ENCODE assay signal across 22 cellular contexts in the genomic region with DNA sequence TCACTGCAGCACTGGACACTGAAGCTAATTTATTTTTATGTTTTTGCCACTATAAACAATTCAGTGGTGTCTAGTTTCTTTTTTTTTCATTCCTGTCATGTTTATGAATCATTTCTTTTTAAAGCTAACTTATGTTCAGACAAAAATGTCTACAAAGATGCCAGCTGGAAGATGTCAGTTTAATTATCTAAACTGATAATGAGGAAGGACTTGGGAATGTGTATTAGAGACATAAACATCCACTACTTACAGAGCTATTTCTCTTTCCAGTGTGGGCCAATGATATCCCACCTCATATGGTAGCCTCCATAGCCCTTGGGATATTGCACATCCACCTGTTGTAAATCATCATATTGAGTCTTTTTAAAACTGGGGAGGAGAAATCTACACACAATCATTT.
"Had no signal": no experiment of that assay in that cellular context is flagged by ENCODE, and none has a peak within 500 bp of the region (broad histone marks: within the 10 kb centered on the region; RNA-seq: fewer than 3 reads in every experiment).

No MANE protein-coding gene starts in this region.

- H3K27me3 Mint-ChIP-seq: activated CD8-positive, alpha-beta T cell treated with anti-CD3 and anti-CD28 coated beads for 36 hours; activated naive CD4-positive, alpha-beta T cell treated with anti-CD3 and anti-CD28 coated beads, Interleukin-2, amount 50 U/mL, for 24 hours; brain had no signal

- H3K4me3 ChIP-seq: cardiac muscle cell, K562 had no signal

- H3K4me3 Mint-ChIP-seq: activated CD8-positive, alpha-beta T cell treated with anti-CD3 and anti-CD28 coated beads for 36 hours; activated naive CD4-positive, alpha-beta T cell treated with anti-CD3 and anti-CD28 coated beads, Interleukin-2, amount 50 U/mL, for 24 hours; activated T-helper 1 cell treated with anti-CD3 and anti-CD28 coated beads, Interleukin-12 subunit alpha, Interleukin-12 subunit beta, Interleukin-2, Interleukin-4 antibody, amounts not matched to agents 30 ng/mL and 10 ng/mL and 1 ng/mL, durations not matched to agents 14 hours and 24 hours and 36 hours; brain had no signal

- H3K27me3 ChIP-seq: cardiac muscle cell had no signal

- H3K27ac ChIP-seq: cardiac muscle cell had no signal

- H3K36me3 ChIP-seq: cardiac muscle cell had no signal

- DNase-seq: activated CD4-positive, alpha-beta T cell treated with anti-CD3 and anti-CD28 coated beads for 4 hours; activated CD8-positive, alpha-beta memory T cell treated with anti-CD3 and anti-CD28 coated beads, Interleukin-2, amount 50 U/mL, for 4 hours; activated CD8-positive, alpha-beta T cell treated with anti-CD3 and anti-CD28 coated beads for 36 hours; activated effector memory CD4-positive, alpha-beta T cell treated with Interleukin-2 at 50 U/mL for 16 hours; activated naive CD4-positive, alpha-beta T cell; amygdala; Karpas-422; NCI-H146; NCI-H187 treated with DMSO at 0.1 percent for 48 hours; NCI-H2081 treated with DMSO at 0.1 percent for 48 hours; NCI-H2227 treated with DMSO at 0.1 percent for 48 hours; NCI-H446 treated with DMSO at 0.1 percent for 48 hours; NCI-H524 treated with DMSO at 0.1 percent for 48 hours; NCI-H774; SIG-M5; T-helper 1 cell had no signal

- H3K9me3 Mint-ChIP-seq: activated CD8-positive, alpha-beta T cell treated with anti-CD3 and anti-CD28 coated beads for 36 hours; activated naive CD4-positive, alpha-beta T cell treated with anti-CD3 and anti-CD28 coated beads, Interleukin-2, amount 50 U/mL, for 24 hours; activated T-helper 1 cell treated with anti-CD3 and anti-CD28 coated beads, Interleukin-12 subunit alpha, Interleukin-12 subunit beta, Interleukin-2, Interleukin-4 antibody, amounts not matched to agents 30 ng/mL and 10 ng/mL and 1 ng/mL, durations not matched to agents 14 hours and 24 hours and 36 hours; brain had no signal

- H3K27ac Mint-ChIP-seq: activated CD8-positive, alpha-beta T cell treated with anti-CD3 and anti-CD28 coated beads for 36 hours; activated naive CD4-positive, alpha-beta T cell treated with anti-CD3 and anti-CD28 coated beads, Interleukin-2, amount 50 U/mL, for 24 hours; activated T-helper 1 cell treated with anti-CD3 and anti-CD28 coated beads, Interleukin-12 subunit alpha, Interleukin-12 subunit beta, Interleukin-2, Interleukin-4 antibody, amounts not matched to agents 30 ng/mL and 10 ng/mL and 1 ng/mL, durations not matched to agents 14 hours and 24 hours and 36 hours; brain had no signal

- H3K36me3 Mint-ChIP-seq: brain had no signal

- ATAC-seq: activated CD4-positive, CD25-positive, alpha-beta regulatory T cell treated with anti-CD3 and anti-CD28 coated beads, Interleukin-2, amount 50 U/mL, for 24 hours; activated CD8-positive, alpha-beta T cell treated with anti-CD3 and anti-CD28 coated beads for 36 hours; K562 had no signal
